ENCODE assay signal across 19 cellular contexts in the genomic region with DNA sequence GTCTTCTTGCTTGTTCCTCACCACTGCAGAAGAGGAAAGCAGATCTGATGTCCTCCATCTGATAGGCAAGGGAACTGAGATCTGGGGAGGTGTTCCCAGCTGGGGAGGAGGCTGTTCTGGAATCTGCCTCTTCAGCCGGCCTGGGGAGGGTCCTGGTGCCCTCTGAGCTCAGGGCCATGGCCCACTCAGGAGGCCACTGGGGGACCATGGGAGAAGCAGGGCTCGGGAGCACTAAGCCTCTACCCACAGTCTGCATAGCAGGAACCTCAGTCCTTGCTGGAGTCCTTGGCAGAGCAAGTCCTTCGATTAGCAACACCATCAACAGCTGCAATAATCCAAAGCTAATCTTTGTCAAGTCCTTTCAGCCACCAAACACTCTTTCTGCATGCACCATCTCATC.
DNase-seq lines count a peak whose midpoint lies in the region; ATAC-seq, FAIRE-seq and TF ChIP-seq lines count a peak whose summit lies in the region.
"Had no signal": no experiment of that assay in that cellular context is flagged by ENCODE, and none has a peak within 500 bp of the region (broad histone marks: within the 10 kb centered on the region; RNA-seq: fewer than 3 reads in every experiment).

No MANE protein-coding gene starts in this region.

- H3K27ac Mint-ChIP-seq in neural progenitor cell, result no peak overlapping the region
- H3K27ac Mint-ChIP-seq in activated T-cell treated with anti-CD3 and anti-CD28 coated beads, Interleukin-2, amount 50 U/mL, for 72 hours, result no peak overlapping the region

- H3K27me3 ChIP-seq in Karpas-422 (ENCODE audit: low read length), result no peaks in the 10 kb centered on the region
- no peaks in the 10 kb centered on the region for H3K27me3 ChIP-seq in neural progenitor cell
- H3K27me3 ChIP-seq: BE2C had no signal

- FAIRE-seq in GM19239 (lab: Jason Lieb, UNC), result peak; percentile 31
- FAIRE-seq: A204.1, D721Med, H1, HepG2, HTR-8/SVneo had no signal

- H3K4me2 ChIP-seq in Karpas-422 (ENCODE audit: low read depth, low read length, poor library complexity, severe bottlenecking) (peak overlapping the region; percentile 49), neural progenitor cell (peak overlapping the region; percentile 49)

- H3K9me3 ChIP-seq in Karpas-422 (ENCODE audit: low read length) (no peaks in the 10 kb centered on the region), neural progenitor cell (ENCODE audit: low read depth) (no peaks in the 10 kb centered on the region)
- H3K9me3 ChIP-seq: BE2C had no signal

- H3K79me2 ChIP-seq in Karpas-422 (ENCODE audit: low read length) (no peaks in the 10 kb centered on the region), neural progenitor cell (ENCODE audit: low read depth) (no peaks in the 10 kb centered on the region)

- no peak for DNase-seq in GM19239 (ENCODE audit: insufficient read length, low spot score)
- no peak for DNase-seq in Karpas-422
- DNase-seq in neural progenitor cell (ENCODE audit: low spot score), result no peak
- DNase-seq in activated T-cell treated with anti-CD3 and anti-CD28 coated beads, Interleukin-2, amount 50 U/mL, for 72 hours, result no peak
- DNase-seq in NCI-H1092 treated with DMSO at 0.1 percent for 48 hours (lab: John Stamatoyannopoulos, UW), result no peak
- DNase-seq in GM13977 (ENCODE audit: low spot score), result no peak
- DNase-seq: BE2C; CD4-positive, alpha-beta memory T cell; DMS153; DMS79 treated with DMSO at 0.1 percent for 48 hours; GDM1 had no signal

- ATAC-seq in activated T-cell treated with anti-CD3 and anti-CD28 coated beads, Interleukin-2, amount 50 U/mL, for 72 hours (replicated peaks in 1 of 2), result no peak
- ATAC-seq: HCT116, HepG2 had no signal

- H3K4me1 Mint-ChIP-seq in neural progenitor cell, result peaks cover 8% of the 10 kb centered on the region
- H3K4me1 Mint-ChIP-seq in activated T-cell treated with anti-CD3 and anti-CD28 coated beads, Interleukin-2, amount 50 U/mL, for 72 hours (ENCODE audit: low read depth), result peaks cover 10% of the 10 kb centered on the region

- peaks cover 10% of the 10 kb centered on the region for H3K27me3 Mint-ChIP-seq in neural progenitor cell (ENCODE audit: insufficient read depth, low read depth)
- H3K27me3 Mint-ChIP-seq in activated T-cell treated with anti-CD3 and anti-CD28 coated beads, Interleukin-2, amount 50 U/mL, for 72 hours (ENCODE audit: low read depth), result no peaks in the 10 kb centered on the region
- H3K27me3 Mint-ChIP-seq: CD4-positive, alpha-beta memory T cell had no signal

- H3K4me3 ChIP-seq in Karpas-422 (ENCODE audit: low read length) (no peak overlapping the region; the same call in 1 of the 2 replicates), neural progenitor cell (no peak overlapping the region)

- no peaks in the 10 kb centered on the region for H3K9me2 ChIP-seq in Karpas-422 (replicated peaks; ENCODE audit: insufficient read depth, low read length)

- TF ChIP-seq CTCF in neural progenitor cell (IDR thresholded peaks at IDR 0.05) (no peak), GM13977 (IDR thresholded peaks at IDR 0.05; ENCODE audit: extremely low read depth, insufficient read depth, missing control alignments) (no peak)

- peaks cover 5% of the 10 kb centered on the region for H3F3A ChIP-seq in neural progenitor cell (ENCODE audit: low read depth)

- H2AFZ ChIP-seq in Karpas-422 (ENCODE audit: low read length), result peak overlapping the region; percentile 21; the same call in 1 of the 2 replicates
- peak overlapping the region; percentile 2 for H2AFZ ChIP-seq in neural progenitor cell (replicated peaks)

- no peak overlapping the region for H3K4me3 Mint-ChIP-seq in neural progenitor cell
- H3K4me3 Mint-ChIP-seq in activated T-cell treated with anti-CD3 and anti-CD28 coated beads, Interleukin-2, amount 50 U/mL, for 72 hours, result no peak overlapping the region
- H3K4me3 Mint-ChIP-seq: CD4-positive, alpha-beta memory T cell had no signal

- in situ Hi-C loops in GM13977 (cut with MboI; ENCODE audit: low pct_unique_long_range_greater_than_20kb, low sequenced_read_pairs, unreplicated experiment), result no loop called here

- peaks cover 4% of the 10 kb centered on the region for H3K9me3 Mint-ChIP-seq in neural progenitor cell
- no peaks in the 10 kb centered on the region for H3K9me3 Mint-ChIP-seq in activated T-cell treated with anti-CD3 and anti-CD28 coated beads, Interleukin-2, amount 50 U/mL, for 72 hours
- H3K9me3 Mint-ChIP-seq: CD4-positive, alpha-beta memory T cell had no signal

- H3K36me3 ChIP-seq in Karpas-422 (ENCODE audit: insufficient read depth, low read length) (no peaks in the 10 kb centered on the region), neural progenitor cell (no peaks in the 10 kb centered on the region)
- H3K36me3 ChIP-seq: BE2C had no signal

- no peaks in the 10 kb centered on the region for H3K36me3 Mint-ChIP-seq in neural progenitor cell
- no peaks in the 10 kb centered on the region for H3K36me3 Mint-ChIP-seq in activated T-cell treated with anti-CD3 and anti-CD28 coated beads, Interleukin-2, amount 50 U/mL, for 72 hours (ENCODE audit: insufficient read depth in 2 of 2)
- H3K36me3 Mint-ChIP-seq: CD4-positive, alpha-beta memory T cell had no signal

- no peaks in the 10 kb centered on the region for H4K20me1 ChIP-seq in Karpas-422 (ENCODE audit: insufficient read depth, low read depth, low read length)
- H4K20me1 ChIP-seq in neural progenitor cell (ENCODE audit: low read depth), result no peaks in the 10 kb centered on the region

- peaks cover 15% of the 10 kb centered on the region for H3K4me1 ChIP-seq in Karpas-422 (ENCODE audit: low read length)
- H3K4me1 ChIP-seq in neural progenitor cell, result peaks cover 13% of the 10 kb centered on the region
- H3K4me1 ChIP-seq: BE2C had no signal

- H3K9ac ChIP-seq in Karpas-422 (ENCODE audit: low read length) (peak overlapping the region; percentile 16; the same call in 1 of the 2 replicates), neural progenitor cell (no peak overlapping the region)

- no peak overlapping the region for H3K27ac ChIP-seq in Karpas-422 (ENCODE audit: low read length)
- H3K27ac ChIP-seq in neural progenitor cell, result no peak overlapping the region
- peak overlapping the region; percentile 23 for H3K27ac ChIP-seq in temporal lobe (ENCODE audit: low read depth, low read length)
- H3K27ac ChIP-seq: C4-2B had no signal
